Comparison of ENCODE assay signal across 25 cellular contexts in genomic region chr10:118501171-118501570, GRCh38.
DNase-seq lines count a peak whose midpoint lies in the region; ATAC-seq and TF ChIP-seq lines count a peak whose summit lies in the region.
"Had no signal": no experiment of that assay in that cellular context is flagged by ENCODE, and none has a peak within 500 bp of the region (broad histone marks: within the 10 kb centered on the region; RNA-seq: fewer than 3 reads in every experiment).

No MANE protein-coding gene starts in this region.

- TF ChIP-seq RAD21 in SK-N-SH (IDR thresholded peaks at IDR 0.05; ENCODE audit: low read length): no peak

- POLR2A ChIA-PET in SK-N-SH (lab: Yijun Ruan, JAX): no interaction called here

- no peak overlapping the region for H2AFZ ChIP-seq in SK-N-SH (ENCODE audit: low read depth)

- WGBS in SK-N-SH (ENCODE audit: low lambda C conversion rate): 44% methylated on average over 6 of the region's 6 CpGs

- DNase-seq in AG10803 (ENCODE audit: low read depth) (peak; percentile 46), MG63 (peak; percentile 67), chondrocyte (ENCODE audit: low spot score) (no peak), kidney tubule cell (ENCODE audit: low spot score) (peak; percentile 40), NCI-H524 treated with DMSO at 0.1 percent for 48 hours (lab: John Stamatoyannopoulos, UW) (no peak), SK-N-SH (no peak), GM20000 (ENCODE audit: low spot score) (no peak)
- DNase-seq: activated CD4-positive, alpha-beta memory T cell treated with anti-CD3 and anti-CD28 coated beads, Interleukin-2, amount 10 ng/mL, durations not matched to agents 7 days and 5 days; activated gamma-delta T cell treated with Interleukin-2 at 50 U/mL for 16 hours; activated T-cell treated with anti-CD3 and anti-CD28 coated beads for 4 hours; dermis blood vessel endothelial cell; MM.1S; NCI-H526 treated with DMSO at 0.1 percent for 48 hours; nucleus accumbens; Right ventricle myocardium superior; stimulated activated CD4-positive, alpha-beta T cell treated with anti-CD3 and anti-CD28 coated beads, Interleukin-4, amount 100 ng/mL, for 4 hours; SW 1271; transverse colon had no signal

- CTCF ChIA-PET in SK-N-SH (lab: Yijun Ruan, JAX): interaction anchor here (1.0 to 1.9 kb wide), 3 partner anchors 42 to 47 kb away, joined by 3 to 4 read pairs (median 3); no protein-coding TSS in a partner anchor

- H3K4me1 ChIP-seq in SK-N-SH (ENCODE audit: control insufficient read depth in 1 of 2, insufficient read depth in 2 of 2, low read depth in 1 of 2, low read length in 1 of 2): peaks cover 0 to 3% of the 10 kb centered on the region in 2 experiments; a peak in 1 of 4 replicates
- H3K4me1 ChIP-seq: gastroesophageal sphincter, HAP-1 had no signal

- H3K27me3 Mint-ChIP-seq in chondrocyte (ENCODE audit: low read depth): no peaks in the 10 kb centered on the region
- H3K27me3 Mint-ChIP-seq: IgD-negative memory B cell had no signal

- no peaks in the 10 kb centered on the region for H3K9me2 ChIP-seq in SK-N-SH

- no peaks in the 10 kb centered on the region for H3K27me3 ChIP-seq in MG63
- no peaks in the 10 kb centered on the region for H3K27me3 ChIP-seq in SK-N-SH (ENCODE audit: insufficient read depth)
- H3K27me3 ChIP-seq: transverse colon had no signal

- ATAC-seq in HG02763 (IDR thresholded peaks at IDR 0.05; ENCODE audit: unreplicated experiment): no peak
- ATAC-seq: activated CD4-positive, CD25-positive, alpha-beta regulatory T cell treated with anti-CD3 and anti-CD28 coated beads, Interleukin-2, amount 50 U/mL, for 24 hours; gastroesophageal sphincter had no signal

- H3K4me1 Mint-ChIP-seq in chondrocyte (ENCODE audit: low read depth): peaks cover 4% of the 10 kb centered on the region

- H4K20me1 ChIP-seq in SK-N-SH (ENCODE audit: insufficient read depth): no peaks in the 10 kb centered on the region

- H3K27ac ChIP-seq in SK-N-SH (ENCODE audit: low read depth in 2 of 2, low read length in 1 of 2): no peak overlapping the region
- H3K27ac ChIP-seq: gastroesophageal sphincter, transverse colon had no signal

- H3F3A ChIP-seq in SK-N-SH (replicated peaks; ENCODE audit: insufficient read depth): no peaks in the 10 kb centered on the region

- no peaks in the 10 kb centered on the region for H3K9me3 Mint-ChIP-seq in chondrocyte (ENCODE audit: low read depth)
- H3K9me3 Mint-ChIP-seq: activated CD4-positive, alpha-beta memory T cell treated with anti-CD3 and anti-CD28 coated beads, Interleukin-2, amount 10 ng/mL, durations not matched to agents 7 days and 5 days; stimulated activated naive CD8-positive, alpha-beta T cell treated with anti-CD3 and anti-CD28 coated beads, Interleukin-15, Interleukin-2, amounts not matched to agents 100 ng/mL and 50 ng/mL, for 24 hours had no signal

- H3K79me2 ChIP-seq in SK-N-SH (ENCODE audit: insufficient read depth): no peaks in the 10 kb centered on the region

- H3K27ac Mint-ChIP-seq in chondrocyte (ENCODE audit: unreplicated experiment): peak overlapping the region; percentile 41
- H3K27ac Mint-ChIP-seq: activated CD4-positive, alpha-beta memory T cell treated with anti-CD3 and anti-CD28 coated beads, Interleukin-2, amount 10 ng/mL, durations not matched to agents 7 days and 5 days; IgD-negative memory B cell; memory B cell; stimulated activated naive CD8-positive, alpha-beta T cell treated with anti-CD3 and anti-CD28 coated beads, Interleukin-15, Interleukin-2, amounts not matched to agents 100 ng/mL and 50 ng/mL, for 24 hours had no signal

- H3K4me3 ChIP-seq in AG10803 (ENCODE audit: low read length): no peak overlapping the region
- no peak overlapping the region for H3K4me3 ChIP-seq in MG63
- no peak overlapping the region for H3K4me3 ChIP-seq in SK-N-SH (ENCODE audit: low read depth in 2 of 2, low read length in 1 of 2)
- H3K4me3 ChIP-seq: gastroesophageal sphincter, HAP-1, transverse colon had no signal

- H3K36me3 ChIP-seq in MG63: no peaks in the 10 kb centered on the region
- no peaks in the 10 kb centered on the region for H3K36me3 ChIP-seq in SK-N-SH (replicated peaks in 1 of 2; ENCODE audit: control insufficient read depth in 1 of 2, insufficient read depth in 2 of 2, low read length in 1 of 2)
- H3K36me3 ChIP-seq: gastroesophageal sphincter, HAP-1, transverse colon had no signal

- H3K9ac ChIP-seq in SK-N-SH: no peak overlapping the region

- no peak for TF ChIP-seq EP300 in SK-N-SH (IDR thresholded peaks at IDR 0.05; ENCODE audit: borderline replicate concordance in 1 of 2, low read depth in 1 of 2, low read length in 1 of 2)

- H3K4me3 Mint-ChIP-seq in chondrocyte (ENCODE audit: unreplicated experiment): no peak overlapping the region
- H3K4me3 Mint-ChIP-seq: activated CD4-positive, alpha-beta memory T cell treated with anti-CD3 and anti-CD28 coated beads, Interleukin-2, amount 10 ng/mL, durations not matched to agents 7 days and 5 days; IgD-negative memory B cell; memory B cell; stimulated activated naive CD8-positive, alpha-beta T cell treated with anti-CD3 and anti-CD28 coated beads, Interleukin-15, Interleukin-2, amounts not matched to agents 100 ng/mL and 50 ng/mL, for 24 hours had no signal

- no peaks in the 10 kb centered on the region for H3K36me3 Mint-ChIP-seq in chondrocyte (ENCODE audit: low read depth)
- H3K36me3 Mint-ChIP-seq: IgD-negative memory B cell, memory B cell had no signal

- H3K4me2 ChIP-seq in SK-N-SH: no peak overlapping the region

- H3K9me3 ChIP-seq in MG63 (no peaks in the 10 kb centered on the region), SK-N-SH (no peaks in the 10 kb centered on the region)
- H3K9me3 ChIP-seq: gastroesophageal sphincter, HAP-1, transverse colon had no signal

- TF ChIP-seq CTCF in AG10803 (conservative IDR thresholded peaks at IDR 0.05; ENCODE audit: low read length): no peak
- TF ChIP-seq CTCF in chondrocyte (IDR thresholded peaks at IDR 0.05): no peak
- no peak for TF ChIP-seq CTCF in SK-N-SH (IDR thresholded peaks at IDR 0.05)
- no peak for TF ChIP-seq CTCF in GM20000 (IDR thresholded peaks at IDR 0.05; ENCODE audit: extremely low read depth, missing control alignments)

TF ChIP-seq in SK-N-SH, 30 proteins besides CTCF, POLR2A, EP300 and RAD21:
- TF ChIP-seq RCOR1 (IDR thresholded peaks at IDR 0.05; ENCODE audit: low read length) (no peak), GABPA (IDR thresholded peaks at IDR 0.05; ENCODE audit: low read depth) (no peak), PBX3 (IDR thresholded peaks at IDR 0.05) (no peak), RXRA (IDR thresholded peaks at IDR 0.05; ENCODE audit: borderline replicate concordance, low read depth) (no peak), ZBTB33 (IDR thresholded peaks at IDR 0.05; ENCODE audit: borderline replicate concordance, low read depth) (no peak), JUND (IDR thresholded peaks at IDR 0.05) (no peak), POLR2AphosphoS5 (IDR thresholded peaks at IDR 0.05; ENCODE audit: low read depth, low read length) (no peak), TAF1 (IDR thresholded peaks at IDR 0.05; ENCODE audit: borderline replicate concordance, low read depth, low read length) (no peak), CHD2 (IDR thresholded peaks at IDR 0.05; ENCODE audit: low read length, partially characterized antibody) (no peak), GATA2 (CRISPR knock-in tag; IDR thresholded peaks at IDR 0.05) (no peak), FOXJ3 (CRISPR knock-in tag; IDR thresholded peaks at IDR 0.05) (no peak), USF2 (IDR thresholded peaks at IDR 0.05; ENCODE audit: borderline replicate concordance, low read depth, low read length) (no peak), RFX5 (IDR thresholded peaks at IDR 0.05; ENCODE audit: low read length) (no peak), TEAD4 (IDR thresholded peaks at IDR 0.05; ENCODE audit: borderline replicate concordance, insufficient read depth) (no peak), SMC3 (IDR thresholded peaks at IDR 0.05; ENCODE audit: low read depth, low read length) (no peak), TCF12 (IDR thresholded peaks at IDR 0.05) (no peak), ELF1 (IDR thresholded peaks at IDR 0.05) (no peak)

Comparison
In these comparisons a context has a peak if more than half of its experiments do, and no peak if none do; other contexts are left out.
1. DNase-seq: peak in AG10803 (single experiment), MG63 (single experiment) and kidney tubule cell (single experiment); none in chondrocyte (single experiment), NCI-H524 treated with DMSO at 0.1 percent for 48 hours (single experiment), SK-N-SH (single experiment) and GM20000 (single experiment).